In the genomic region with DNA sequence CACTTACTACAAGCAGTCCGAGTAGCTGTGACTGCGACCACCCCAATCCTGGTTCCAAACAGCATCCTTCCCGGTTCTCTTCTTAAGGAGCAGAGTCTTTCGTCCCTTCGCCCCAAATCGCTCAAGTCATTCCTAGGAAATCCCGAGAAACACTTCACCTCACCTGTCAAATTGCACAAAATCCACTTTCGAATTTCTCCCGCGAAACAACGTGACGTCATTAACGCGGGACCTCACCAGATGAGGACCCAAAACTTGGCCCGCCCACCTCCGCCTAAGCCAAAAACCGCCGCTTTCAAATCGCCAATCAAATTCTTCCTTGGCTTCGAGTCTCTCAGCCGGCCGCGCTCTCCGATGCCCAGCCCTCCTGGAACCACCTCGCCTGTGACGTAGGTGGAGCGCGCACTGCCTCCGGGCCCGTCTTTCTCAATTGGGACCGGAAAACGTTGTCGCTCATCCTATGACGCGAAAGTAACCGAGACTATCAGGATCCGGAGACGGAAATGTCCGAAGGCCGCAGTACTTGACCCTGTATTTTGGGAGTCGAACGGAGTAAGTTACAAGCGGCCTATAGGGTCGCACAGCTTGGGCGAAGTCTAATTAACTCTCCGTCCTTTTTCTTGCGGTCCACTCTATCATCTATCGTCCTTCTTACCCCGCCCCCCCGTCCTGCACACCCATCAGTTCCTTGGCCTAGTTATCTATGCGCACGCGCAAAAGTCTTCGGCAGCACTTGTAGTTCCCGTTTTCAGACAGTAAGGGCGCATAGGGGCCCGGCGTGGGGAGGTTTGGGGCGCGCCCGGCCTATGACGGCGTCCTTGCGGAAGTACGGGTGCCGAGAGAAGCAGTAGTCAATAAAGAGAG, we compare ENCODE assay signal across 1 cellular context.
TF ChIP-seq lines count a peak whose summit lies in the region.

A gene (plus strand): TSS at position 456 of the 864 bp plus-strand sequence. CDS start 7,527 bp downstream, outside the sequence.
A gene with protein sequence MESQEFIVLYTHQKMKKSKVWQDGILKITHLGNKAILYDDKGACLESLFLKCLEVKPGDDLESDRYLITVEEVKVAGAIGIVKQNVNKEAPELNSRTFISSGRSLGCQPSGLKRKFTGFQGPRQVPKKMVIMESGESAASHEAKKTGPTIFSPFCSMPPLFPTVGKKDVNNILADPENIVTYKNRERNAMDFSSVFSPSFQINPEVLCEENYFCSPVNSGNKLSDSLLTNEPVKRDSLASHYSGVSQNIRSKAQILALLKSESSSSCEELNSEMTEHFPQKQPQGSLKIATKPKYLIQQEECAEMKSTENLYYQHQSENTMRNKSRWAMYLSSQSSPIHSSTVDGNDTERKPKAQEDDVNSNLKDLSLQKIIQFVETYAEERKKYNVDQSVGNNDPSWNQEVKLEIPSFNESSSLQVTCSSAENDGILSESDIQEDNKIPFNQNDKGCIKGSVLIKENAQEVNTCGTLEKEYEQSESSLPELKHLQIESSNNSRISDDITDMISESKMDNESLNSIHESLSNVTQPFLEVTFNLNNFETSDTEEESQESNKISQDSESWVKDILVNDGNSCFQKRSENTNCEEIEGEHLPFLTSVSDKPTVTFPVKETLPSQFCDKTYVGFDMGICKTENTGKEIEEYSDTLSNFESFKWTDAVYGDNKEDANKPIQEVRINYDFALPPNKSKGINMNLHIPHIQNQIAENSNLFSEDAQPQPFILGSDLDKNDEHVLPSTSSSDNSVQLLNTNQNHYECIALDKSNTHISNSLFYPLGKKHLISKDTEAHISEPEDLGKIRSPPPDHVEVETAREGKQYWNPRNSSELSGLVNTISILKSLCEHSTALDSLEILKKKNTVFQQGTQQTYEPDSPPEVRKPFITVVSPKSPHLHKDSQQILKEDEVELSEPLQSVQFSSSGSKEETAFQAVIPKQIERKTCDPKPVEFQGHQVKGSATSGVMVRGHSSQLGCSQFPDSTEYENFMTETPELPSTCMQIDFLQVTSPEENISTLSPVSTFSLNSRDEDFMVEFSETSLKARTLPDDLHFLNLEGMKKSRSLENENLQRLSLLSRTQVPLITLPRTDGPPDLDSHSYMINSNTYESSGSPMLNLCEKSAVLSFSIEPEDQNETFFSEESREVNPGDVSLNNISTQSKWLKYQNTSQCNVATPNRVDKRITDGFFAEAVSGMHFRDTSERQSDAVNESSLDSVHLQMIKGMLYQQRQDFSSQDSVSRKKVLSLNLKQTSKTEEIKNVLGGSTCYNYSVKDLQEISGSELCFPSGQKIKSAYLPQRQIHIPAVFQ (N-terminal part only) (minus strand): TSS at position 222 of the 864 bp plus-strand sequence. CDS start 3,733 bp downstream, outside the sequence.

TF ChIP-seq in A549, 52 proteins besides CTCF, POLR2A, EP300 and RAD21 (continued from another document):
- TF ChIP-seq, protein P1, sequence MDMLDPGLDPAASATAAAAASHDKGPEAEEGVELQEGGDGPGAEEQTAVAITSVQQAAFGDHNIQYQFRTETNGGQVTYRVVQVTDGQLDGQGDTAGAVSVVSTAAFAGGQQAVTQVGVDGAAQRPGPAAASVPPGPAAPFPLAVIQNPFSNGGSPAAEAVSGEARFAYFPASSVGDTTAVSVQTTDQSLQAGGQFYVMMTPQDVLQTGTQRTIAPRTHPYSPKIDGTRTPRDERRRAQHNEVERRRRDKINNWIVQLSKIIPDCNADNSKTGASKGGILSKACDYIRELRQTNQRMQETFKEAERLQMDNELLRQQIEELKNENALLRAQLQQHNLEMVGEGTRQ (IDR thresholded peaks at IDR 0.05), result no peak
- TF ChIP-seq FOSL2 (IDR thresholded peaks at IDR 0.05) (no peak), FOSL2 (CRISPR knock-in tag; IDR thresholded peaks at IDR 0.05) (0 out of 2 replicates have a peak, but pooled peaks have one; percentile 11), KDM5A (IDR thresholded peaks at IDR 0.05) (peak; percentile 93), JUNB (IDR thresholded peaks at IDR 0.05) (no peak), NPAS2 (CRISPR knock-in tag; IDR thresholded peaks at IDR 0.05; ENCODE audit: borderline replicate concordance) (no peak), FOSB (CRISPR knock-in tag; IDR thresholded peaks at IDR 0.05) (no peak), CHD4 (IDR thresholded peaks at IDR 0.05; ENCODE audit: borderline replicate concordance) (no peak), KDM1A (IDR thresholded peaks at IDR 0.05; ENCODE audit: low read depth) (no peak), NR3C1 (IDR thresholded peaks at IDR 0.05) (no peak), SMC3 (IDR thresholded peaks at IDR 0.05) (no peak), EHF (CRISPR knock-in tag; IDR thresholded peaks at IDR 0.05) (no peak), TP53 (CRISPR knock-in tag; IDR thresholded peaks at IDR 0.05) (no peak), HOXB13 (CRISPR knock-in tag; IDR thresholded peaks at IDR 0.05; ENCODE audit: low read depth) (no peak), RNF2 (IDR thresholded peaks at IDR 0.05; ENCODE audit: borderline replicate concordance, low read depth) (no peak), FOXS1 (CRISPR knock-in tag; IDR thresholded peaks at IDR 0.05) (no peak), RCOR1 (IDR thresholded peaks at IDR 0.05; ENCODE audit: low read depth, low read length) (no peak), ESRRA (IDR thresholded peaks at IDR 0.05; ENCODE audit: borderline replicate concordance, low read length) (no peak), PHF8 (IDR thresholded peaks at IDR 0.05; ENCODE audit: borderline replicate concordance, low read depth) (peak; percentile 82), HDAC2 (IDR thresholded peaks at IDR 0.05) (peak; percentile 82; the same call in 1 of the 2 replicates), MYC (IDR thresholded peaks at IDR 0.05; ENCODE audit: borderline replicate concordance, low read length) (0 out of 2 replicates have a peak, but pooled peaks have one; percentile 30), JUN (IDR thresholded peaks at IDR 0.05) (peak; percentile 39 to 54; a peak in 2 of 5 replicates), CEBPB (IDR thresholded peaks at IDR 0.05) (peak in 1 of 2 experiments; percentile 58; a peak in 1 of 4 replicates), GATA3 (IDR thresholded peaks at IDR 0.05; ENCODE audit: borderline replicate concordance) (no peak), CBX8 (IDR thresholded peaks at IDR 0.05) (no peak), HOXA7 (CRISPR knock-in tag; IDR thresholded peaks at IDR 0.05) (no peak)
- TF ChIP-seq, protein P2, sequence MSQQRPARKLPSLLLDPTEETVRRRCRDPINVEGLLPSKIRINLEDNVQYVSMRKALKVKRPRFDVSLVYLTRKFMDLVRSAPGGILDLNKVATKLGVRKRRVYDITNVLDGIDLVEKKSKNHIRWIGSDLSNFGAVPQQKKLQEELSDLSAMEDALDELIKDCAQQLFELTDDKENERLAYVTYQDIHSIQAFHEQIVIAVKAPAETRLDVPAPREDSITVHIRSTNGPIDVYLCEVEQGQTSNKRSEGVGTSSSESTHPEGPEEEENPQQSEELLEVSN (IDR thresholded peaks at IDR 0.05; ENCODE audit: borderline replicate concordance, low read depth), result no peak
- TF ChIP-seq, protein P3, sequence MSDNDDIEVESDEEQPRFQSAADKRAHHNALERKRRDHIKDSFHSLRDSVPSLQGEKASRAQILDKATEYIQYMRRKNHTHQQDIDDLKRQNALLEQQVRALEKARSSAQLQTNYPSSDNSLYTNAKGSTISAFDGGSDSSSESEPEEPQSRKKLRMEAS (IDR thresholded peaks at IDR 0.05), result peak; percentile 72
- TF ChIP-seq, protein P4, sequence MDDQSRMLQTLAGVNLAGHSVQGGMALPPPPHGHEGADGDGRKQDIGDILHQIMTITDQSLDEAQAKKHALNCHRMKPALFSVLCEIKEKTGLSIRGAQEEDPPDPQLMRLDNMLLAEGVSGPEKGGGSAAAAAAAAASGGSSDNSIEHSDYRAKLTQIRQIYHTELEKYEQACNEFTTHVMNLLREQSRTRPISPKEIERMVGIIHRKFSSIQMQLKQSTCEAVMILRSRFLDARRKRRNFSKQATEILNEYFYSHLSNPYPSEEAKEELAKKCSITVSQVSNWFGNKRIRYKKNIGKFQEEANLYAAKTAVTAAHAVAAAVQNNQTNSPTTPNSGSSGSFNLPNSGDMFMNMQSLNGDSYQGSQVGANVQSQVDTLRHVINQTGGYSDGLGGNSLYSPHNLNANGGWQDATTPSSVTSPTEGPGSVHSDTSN (IDR thresholded peaks at IDR 0.05), result no peak
- TF ChIP-seq, protein P5, sequence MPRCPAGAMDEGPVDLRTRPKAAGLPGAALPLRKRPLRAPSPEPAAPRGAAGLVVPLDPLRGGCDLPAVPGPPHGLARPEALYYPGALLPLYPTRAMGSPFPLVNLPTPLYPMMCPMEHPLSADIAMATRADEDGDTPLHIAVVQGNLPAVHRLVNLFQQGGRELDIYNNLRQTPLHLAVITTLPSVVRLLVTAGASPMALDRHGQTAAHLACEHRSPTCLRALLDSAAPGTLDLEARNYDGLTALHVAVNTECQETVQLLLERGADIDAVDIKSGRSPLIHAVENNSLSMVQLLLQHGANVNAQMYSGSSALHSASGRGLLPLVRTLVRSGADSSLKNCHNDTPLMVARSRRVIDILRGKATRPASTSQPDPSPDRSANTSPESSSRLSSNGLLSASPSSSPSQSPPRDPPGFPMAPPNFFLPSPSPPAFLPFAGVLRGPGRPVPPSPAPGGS (IDR thresholded peaks at IDR 0.05), result no peak
- TF ChIP-seq, protein P6, sequence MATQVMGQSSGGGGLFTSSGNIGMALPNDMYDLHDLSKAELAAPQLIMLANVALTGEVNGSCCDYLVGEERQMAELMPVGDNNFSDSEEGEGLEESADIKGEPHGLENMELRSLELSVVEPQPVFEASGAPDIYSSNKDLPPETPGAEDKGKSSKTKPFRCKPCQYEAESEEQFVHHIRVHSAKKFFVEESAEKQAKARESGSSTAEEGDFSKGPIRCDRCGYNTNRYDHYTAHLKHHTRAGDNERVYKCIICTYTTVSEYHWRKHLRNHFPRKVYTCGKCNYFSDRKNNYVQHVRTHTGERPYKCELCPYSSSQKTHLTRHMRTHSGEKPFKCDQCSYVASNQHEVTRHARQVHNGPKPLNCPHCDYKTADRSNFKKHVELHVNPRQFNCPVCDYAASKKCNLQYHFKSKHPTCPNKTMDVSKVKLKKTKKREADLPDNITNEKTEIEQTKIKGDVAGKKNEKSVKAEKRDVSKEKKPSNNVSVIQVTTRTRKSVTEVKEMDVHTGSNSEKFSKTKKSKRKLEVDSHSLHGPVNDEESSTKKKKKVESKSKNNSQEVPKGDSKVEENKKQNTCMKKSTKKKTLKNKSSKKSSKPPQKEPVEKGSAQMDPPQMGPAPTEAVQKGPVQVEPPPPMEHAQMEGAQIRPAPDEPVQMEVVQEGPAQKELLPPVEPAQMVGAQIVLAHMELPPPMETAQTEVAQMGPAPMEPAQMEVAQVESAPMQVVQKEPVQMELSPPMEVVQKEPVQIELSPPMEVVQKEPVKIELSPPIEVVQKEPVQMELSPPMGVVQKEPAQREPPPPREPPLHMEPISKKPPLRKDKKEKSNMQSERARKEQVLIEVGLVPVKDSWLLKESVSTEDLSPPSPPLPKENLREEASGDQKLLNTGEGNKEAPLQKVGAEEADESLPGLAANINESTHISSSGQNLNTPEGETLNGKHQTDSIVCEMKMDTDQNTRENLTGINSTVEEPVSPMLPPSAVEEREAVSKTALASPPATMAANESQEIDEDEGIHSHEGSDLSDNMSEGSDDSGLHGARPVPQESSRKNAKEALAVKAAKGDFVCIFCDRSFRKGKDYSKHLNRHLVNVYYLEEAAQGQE (IDR thresholded peaks at IDR 0.05), result no peak
